In the genomic region with DNA sequence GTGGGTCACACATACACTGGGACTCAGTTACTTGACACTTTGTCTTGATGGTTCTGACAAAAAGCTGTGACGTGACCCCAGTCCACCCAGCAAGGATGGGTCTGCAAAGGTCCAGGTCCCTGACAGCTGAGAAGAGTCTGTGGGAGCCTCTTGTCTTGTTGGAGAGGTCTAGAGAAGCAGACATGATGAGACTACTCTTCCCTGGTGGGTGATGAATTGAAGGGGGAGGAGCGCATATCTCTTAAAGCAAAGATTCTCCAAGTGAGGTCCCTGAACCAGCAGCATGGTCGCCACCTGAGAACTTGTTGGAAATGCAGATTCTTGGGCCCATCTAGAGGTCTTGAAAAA, we compare ENCODE assay signal across 15 cellular contexts.
DNase-seq lines count a peak whose midpoint lies in the region; ATAC-seq and TF ChIP-seq lines count a peak whose summit lies in the region.
"Had no signal": no experiment of that assay in that cellular context is flagged by ENCODE, and none has a peak within 500 bp of the region (broad histone marks: within the 10 kb centered on the region; RNA-seq: fewer than 3 reads in every experiment).

No MANE protein-coding gene starts in this region.

- no peak overlapping the region for H3K4me3 Mint-ChIP-seq in WTC11
- H3K4me3 Mint-ChIP-seq: CD4-positive, alpha-beta memory T cell; H9 had no signal

- H3K9me3 ChIP-seq in IMR-90 (ENCODE audit: control insufficient read depth, insufficient read depth, low read length) (no peaks in the 10 kb centered on the region), mesenchymal stem cell (ENCODE audit: control insufficient read depth, low read length) (no peaks in the 10 kb centered on the region)

- peak overlapping the region; percentile 65; the same call in 1 of the 2 replicates for H2BK20ac ChIP-seq in IMR-90 (ENCODE audit: low read depth, low read length)

- peaks cover 14% of the 10 kb centered on the region for H3K4me1 Mint-ChIP-seq in WTC11
- H3K4me1 Mint-ChIP-seq: CD4-positive, alpha-beta memory T cell had no signal

- H3K36me3 Mint-ChIP-seq in WTC11, result no peaks in the 10 kb centered on the region
- H3K36me3 Mint-ChIP-seq: CD4-positive, alpha-beta memory T cell had no signal

- H3K14ac ChIP-seq in IMR-90 (replicated peaks; ENCODE audit: low read depth, low read length) (no peak overlapping the region), mesenchymal stem cell (ENCODE audit: low read length in 2 of 2) (no peak overlapping the region)

- H2BK12ac ChIP-seq in mesenchymal stem cell (ENCODE audit: low read length in 2 of 2), result peak overlapping the region in 1 of 2 experiments; percentile 3

- intact Hi-C loops in IMR-90 (cut with micrococcal nuclease), result no loop called here

- H3K18ac ChIP-seq in IMR-90 (ENCODE audit: low read depth, low read length) (no peak overlapping the region), mesenchymal stem cell (ENCODE audit: low read depth in 1 of 2, low read length in 2 of 2) (no peak overlapping the region)

- H2AFZ ChIP-seq in IMR-90 (replicated peaks; ENCODE audit: low read length, poor library complexity) (no peak overlapping the region), mesenchymal stem cell (ENCODE audit: low read depth, low read length) (no peak overlapping the region)

- POLR2A ChIA-PET in IMR-90 (lab: Charles Lee; ENCODE audit: unreplicated experiment), result no interaction called here
- POLR2A ChIA-PET in WTC11 (lab: Charles Lee), result no interaction called here

- peak overlapping the region; percentile 56; the same call in 1 of the 3 replicates for H2BK15ac ChIP-seq in IMR-90 (ENCODE audit: low read depth, low read length)
- H2BK15ac ChIP-seq in mesenchymal stem cell (ENCODE audit: low read depth, poor library complexity, severe bottlenecking), result peak overlapping the region; percentile 3

- CTCF ChIA-PET in IMR-90 (lab: Yijun Ruan, JAX), result no interaction called here
- CTCF ChIA-PET in WTC11 (lab: Charles Lee), result interaction anchor here (1.2 kb wide), 1 partner anchor 38 kb away, joined by 3 read pairs; no protein-coding TSS in a partner anchor

- no peak overlapping the region for H4K5ac ChIP-seq in IMR-90 (ENCODE audit: low read depth, low read length)

- no peaks in the 10 kb centered on the region for H3K79me1 ChIP-seq in IMR-90 (ENCODE audit: low read depth in 1 of 2, low read length in 2 of 2)
- no peaks in the 10 kb centered on the region for H3K79me1 ChIP-seq in mesenchymal stem cell (replicated peaks; ENCODE audit: low read length, poor library complexity, severe bottlenecking)

- H3K27ac Mint-ChIP-seq in WTC11, result no peak overlapping the region

- H4K91ac ChIP-seq in IMR-90 (ENCODE audit: insufficient read depth, low read depth, low read length) (no peak overlapping the region), mesenchymal stem cell (ENCODE audit: low read length) (no peak overlapping the region)

- H3K23ac ChIP-seq in IMR-90 (ENCODE audit: low read depth, low read length), result no peak overlapping the region
- no peak overlapping the region for H3K23ac ChIP-seq in mesenchymal stem cell (ENCODE audit: low read length in 2 of 2)

- no peak for TF ChIP-seq POLR2A in IMR-90 (IDR thresholded peaks at IDR 0.05; ENCODE audit: low read depth, low read length)

- H2AK5ac ChIP-seq in IMR-90 (ENCODE audit: low read depth, low read length) (no peak overlapping the region), mesenchymal stem cell (ENCODE audit: low read length, severe bottlenecking) (peak overlapping the region; percentile 40)

- H4K20me1 ChIP-seq in IMR-90 (ENCODE audit: insufficient read depth, low read length), result no peaks in the 10 kb centered on the region

- H3K9me3 Mint-ChIP-seq in WTC11, result no peaks in the 10 kb centered on the region

- H2BK120ac ChIP-seq in IMR-90 (ENCODE audit: low read depth, low read length) (no peak overlapping the region; the same call in 1 of the 2 replicates), mesenchymal stem cell (ENCODE audit: low read depth, low read length) (no peak overlapping the region)

- no peak overlapping the region for H2BK5ac ChIP-seq in IMR-90 (ENCODE audit: low read depth, low read length, poor library complexity, severe bottlenecking)
- H2BK5ac ChIP-seq in mesenchymal stem cell (ENCODE audit: low read depth, low read length, poor library complexity, severe bottlenecking), result no peak overlapping the region

- H2AK9ac ChIP-seq in IMR-90 (replicated peaks; ENCODE audit: low read depth, low read length, poor library complexity), result no peak overlapping the region

- no peak overlapping the region for H3K27ac ChIP-seq in IMR-90 (ENCODE audit: insufficient read depth, low read length)
- H3K27ac ChIP-seq in mesenchymal stem cell (ENCODE audit: low read length, poor library complexity, severe bottlenecking), result no peak overlapping the region

- no peak overlapping the region for H3K4me3 ChIP-seq in IMR-90 (ENCODE audit: insufficient read depth, low read depth, low read length)
- H3K4me3 ChIP-seq in mesenchymal stem cell (ENCODE audit: insufficient read depth in 1 of 2, low read depth in 1 of 2, low read length in 2 of 2), result no peak overlapping the region

- no peak overlapping the region for H3K4me2 ChIP-seq in IMR-90 (ENCODE audit: low read depth, low read length)
- no peak overlapping the region for H3K4me2 ChIP-seq in mesenchymal stem cell (ENCODE audit: low read length, poor library complexity, severe bottlenecking)

- H3K4ac ChIP-seq in IMR-90 (ENCODE audit: low read depth, low read length), result no peak overlapping the region
- H3K4ac ChIP-seq in mesenchymal stem cell (ENCODE audit: low read depth in 1 of 2, low read length in 2 of 2), result no peak overlapping the region

- H3K27me3 Mint-ChIP-seq in WTC11 (ENCODE audit: low read depth), result peaks cover 77% of the 10 kb centered on the region

- no peak overlapping the region for H3K56ac ChIP-seq in IMR-90 (ENCODE audit: extremely low read depth, insufficient read depth, low read length)

- H3K4me1 ChIP-seq in IMR-90 (ENCODE audit: control insufficient read depth, insufficient read depth, low read length) (peaks cover 8% of the 10 kb centered on the region; the same call in 1 of the 2 replicates), mesenchymal stem cell (ENCODE audit: control insufficient read depth, insufficient read depth, low read depth, low read length) (peaks cover 17% of the 10 kb centered on the region)

- no peak for TF ChIP-seq RAD21 in IMR-90 (IDR thresholded peaks at IDR 0.05; ENCODE audit: low read length)

- no peaks in the 10 kb centered on the region for H3K36me3 ChIP-seq in IMR-90 (ENCODE audit: control insufficient read depth, insufficient read depth, low read length)
- H3K36me3 ChIP-seq in mesenchymal stem cell (ENCODE audit: control insufficient read depth in 1 of 2, insufficient read depth in 2 of 2, low read depth in 1 of 2, low read length in 2 of 2), result no peaks in the 10 kb centered on the region

- no TSS peak for BruUV-seq in IMR-90 (replicated peaks; lab: Mats Ljungman, UMichigan)

- TF ChIP-seq CTCF in IMR-90 (conservative IDR thresholded peaks at IDR 0.05; ENCODE audit: low read depth, low read length) (no peak), WTC11 (IDR thresholded peaks at IDR 0.05) (no peak), omental fat pad (IDR thresholded peaks at IDR 0.05) (no peak)

- H3K9me1 ChIP-seq in IMR-90 (ENCODE audit: insufficient read depth, low read length), result peaks cover 8% of the 10 kb centered on the region

- H4K8ac ChIP-seq in IMR-90 (ENCODE audit: low read depth in 2 of 2, low read length in 2 of 2) (no peak overlapping the region), mesenchymal stem cell (ENCODE audit: low read length) (no peak overlapping the region)

- dilution Hi-C loops in IMR-90 (cut with HindIII; ENCODE audit: low sequenced_read_pairs, unreplicated experiment), result no loop called here

- no CpG with 5 or more reads among the region's 3 CpGs for WGBS in IMR-90 (ENCODE audit: extremely low coverage in 2 of 2, insufficient read length in 1 of 2), 2 experiments
- 99% methylated on average over 3 of the region's 3 CpGs for WGBS in mesenchymal stem cell

- in situ Hi-C loops in IMR-90 (cut with MboI; ENCODE audit: low sequenced_read_pairs), result no loop called here

- H3K9ac ChIP-seq in IMR-90 (ENCODE audit: low read depth, low read length), result no peak overlapping the region
- no peak overlapping the region for H3K9ac ChIP-seq in mesenchymal stem cell (ENCODE audit: low read length)

- ATAC-seq in IMR-90 (ENCODE audit: low read depth), result no peak
- ATAC-seq in WTC11, result peak; percentile 43
- no peak for ATAC-seq in omental fat pad (ENCODE audit: low FRiP score)
- ATAC-seq in HG03039 (IDR thresholded peaks at IDR 0.05; ENCODE audit: unreplicated experiment), result no peak
- ATAC-seq: HCT116 had no signal

- DNase-seq in IMR-90 (no peak), WTC11 (ENCODE audit: low spot score) (no peak), mesenchymal stem cell (no peak), omental fat pad (ENCODE audit: low spot score) (no peak), SK-N-DZ (ENCODE audit: low spot score) (no peak)
- DNase-seq: C1 segment of cervical spinal cord; Calu3; CD4-positive, alpha-beta memory T cell; COR-L47; DMS53; DMS79 treated with DMSO at 0.1 percent for 48 hours; GF-D8; H9 had no signal

- H3K27me3 ChIP-seq in IMR-90 (ENCODE audit: control insufficient read depth, insufficient read depth, low read length) (no peaks in the 10 kb centered on the region), mesenchymal stem cell (ENCODE audit: control insufficient read depth in 1 of 2, insufficient read depth in 1 of 2, low read length in 2 of 2) (no peaks in the 10 kb centered on the region)

TF ChIP-seq in IMR-90, 13 proteins besides CTCF, POLR2A, EP300 and RAD21 (continues in another document):
- TF ChIP-seq CEBPB (IDR thresholded peaks at IDR 0.05; ENCODE audit: low read depth, low read length), result no peak

TF ChIP-seq in WTC11, 78 proteins besides CTCF, POLR2A, EP300 and RAD21:
- TF ChIP-seq ZNF425 (CRISPR knock-in tag; conservative IDR thresholded peaks at IDR 0.05) (no peak), SP1 (CRISPR knock-in tag; conservative IDR thresholded peaks at IDR 0.05) (no peak)
